In the genomic region with DNA sequence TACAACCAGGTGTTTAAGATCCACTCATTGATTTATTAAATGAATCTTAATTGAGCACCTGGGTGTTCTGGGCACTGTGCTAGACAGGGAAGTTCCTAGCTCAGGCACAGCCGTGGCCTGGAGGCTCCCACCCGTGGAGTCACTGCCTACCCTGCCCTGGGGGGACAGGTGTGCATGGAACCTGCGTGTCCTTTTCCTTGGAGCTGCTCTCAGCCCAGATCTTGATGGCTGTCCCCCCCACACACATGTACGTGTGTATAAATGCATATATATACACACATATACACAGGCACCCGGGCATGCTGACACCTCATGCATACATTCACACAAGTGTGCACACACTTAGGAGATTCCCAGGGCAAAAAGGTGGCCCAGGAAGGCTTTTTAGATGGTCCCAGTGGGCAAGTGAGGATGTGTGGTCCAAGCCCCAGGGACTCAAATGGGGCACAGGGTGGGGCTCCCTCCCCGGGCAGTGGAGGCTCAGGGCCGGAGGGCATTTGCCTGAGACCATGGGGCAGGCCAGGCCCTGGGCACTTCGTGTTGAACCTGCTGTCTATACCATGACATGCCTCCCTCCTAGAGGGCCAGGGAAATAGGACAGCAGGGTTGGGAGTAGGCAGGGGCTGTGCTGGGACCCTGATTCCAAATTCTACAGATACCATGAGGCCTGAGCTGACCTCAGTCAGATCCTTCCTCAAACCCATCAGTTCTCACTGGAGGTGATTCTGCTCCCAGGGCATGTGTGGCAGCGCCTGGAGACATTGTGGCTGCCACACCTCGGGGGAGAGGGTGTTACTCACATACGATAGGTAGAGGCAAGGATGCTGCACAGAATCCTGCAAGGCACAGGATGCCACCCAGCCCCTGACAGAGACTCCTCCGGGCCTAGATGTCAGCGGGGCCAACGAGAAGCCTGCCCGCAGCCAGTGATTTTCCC, we compare ENCODE assay signal across 22 cellular contexts.
A peak's percentile ranks its signal among the peaks of the same experiment; 100 is the strongest.
DNase-seq lines count a peak whose midpoint lies in the region; TF ChIP-seq lines count a peak whose summit lies in the region.
"Had no signal": no experiment of that assay in that cellular context is flagged by ENCODE, and none has a peak within 500 bp of the region (broad histone marks: within the 10 kb centered on the region; RNA-seq: fewer than 3 reads in every experiment).

No MANE protein-coding gene starts in this region.

- H3K27ac Mint-ChIP-seq in activated naive CD4-positive, alpha-beta T cell treated with anti-CD3 and anti-CD28 coated beads, Interleukin-2, amount 10 ng/mL, durations not matched to agents 7 days and 5 days = peak overlapping the region; percentile 11
- H3K27ac Mint-ChIP-seq: B cell had no signal

- intact Hi-C loops in adrenal gland (cut with DNase I) (no loop called here), thyroid gland (cut with DNase I) (no loop called here), posterior vena cava (cut with DNase I) (loop anchor here in 1 of 2 donors (5.0 kb wide), 1 partner anchor 181 kb away; no protein-coding TSS in a partner anchor)

- TF ChIP-seq CTCF in adrenal gland (IDR thresholded peaks at IDR 0.05) (no peak), thyroid gland (IDR thresholded peaks at IDR 0.05) (no peak), smooth muscle cell (IDR thresholded peaks at IDR 0.05; ENCODE audit: borderline replicate concordance, insufficient read depth, poor library complexity, severe bottlenecking) (no peak)

- H3K4me3 Mint-ChIP-seq in activated naive CD4-positive, alpha-beta T cell treated with anti-CD3 and anti-CD28 coated beads, Interleukin-2, amount 10 ng/mL, durations not matched to agents 7 days and 5 days = no peak overlapping the region
- H3K4me3 Mint-ChIP-seq: activated CD8-positive, alpha-beta T cell treated with anti-CD3 and anti-CD28 coated beads for 36 hours; B cell; naive thymus-derived CD4-positive, alpha-beta T cell had no signal

- H3K4me3 ChIP-seq in adrenal gland = no peak overlapping the region
- H3K4me3 ChIP-seq in mucosa of rectum (ENCODE audit: low read length in 2 of 2) = no peak overlapping the region
- no peak overlapping the region for H3K4me3 ChIP-seq in thyroid gland (replicated peaks in 1 of 3)
- no peak overlapping the region for H3K4me3 ChIP-seq in smooth muscle cell
- H3K4me3 ChIP-seq: MG63, upper lobe of left lung had no signal

- no peaks in the 10 kb centered on the region for H3K9me3 Mint-ChIP-seq in activated naive CD4-positive, alpha-beta T cell treated with anti-CD3 and anti-CD28 coated beads, Interleukin-2, amount 10 ng/mL, durations not matched to agents 7 days and 5 days
- H3K9me3 Mint-ChIP-seq: activated CD8-positive, alpha-beta T cell treated with anti-CD3 and anti-CD28 coated beads for 36 hours; naive thymus-derived CD4-positive, alpha-beta T cell had no signal

- WGBS in adrenal gland, 4 donors = 88 to 93% (median 91%) methylated on average over 9 to 15 of the region's 15 CpGs
- 84 to 91% methylated on average over 6 to 15 of the region's 15 CpGs for WGBS in thyroid gland, 2 donors
- WGBS in smooth muscle cell (ENCODE audit: low lambda C conversion rate) = over 99% methylated on average over 15 of the region's 15 CpGs

- H3K4me1 Mint-ChIP-seq in activated naive CD4-positive, alpha-beta T cell treated with anti-CD3 and anti-CD28 coated beads, Interleukin-2, amount 10 ng/mL, durations not matched to agents 7 days and 5 days = no peaks in the 10 kb centered on the region

- no peaks in the 10 kb centered on the region for H3F3A ChIP-seq in smooth muscle cell (ENCODE audit: low read depth)

- H2AFZ ChIP-seq in smooth muscle cell (ENCODE audit: low read depth) = no peak overlapping the region

- peaks cover 14 to 20% of the 10 kb centered on the region in 2 donors for H3K4me1 ChIP-seq in adrenal gland (replicated peaks in 1 of 2)
- peaks cover 11 to 31% of the 10 kb centered on the region in 2 donors for H3K4me1 ChIP-seq in mucosa of rectum (ENCODE audit: control insufficient read depth in 2 of 2, insufficient read depth in 2 of 2, low read length in 2 of 2)
- H3K4me1 ChIP-seq in thyroid gland = peaks cover 6 to 19% of the 10 kb centered on the region in 2 donors
- no peaks in the 10 kb centered on the region for H3K4me1 ChIP-seq in smooth muscle cell (ENCODE audit: low read depth)

- H4K20me1 ChIP-seq in smooth muscle cell (ENCODE audit: low read depth) = peaks cover 79% of the 10 kb centered on the region

- H3K9me3 ChIP-seq in adrenal gland (replicated peaks in 1 of 3) (no peaks in the 10 kb centered on the region), mucosa of rectum (ENCODE audit: control insufficient read depth in 2 of 2, low read length in 2 of 2) (no peaks in the 10 kb centered on the region), thyroid gland (no peaks in the 10 kb centered on the region), smooth muscle cell (replicated peaks; ENCODE audit: low read depth) (no peaks in the 10 kb centered on the region)
- H3K9me3 ChIP-seq: MG63, upper lobe of left lung had no signal

- no peaks in the 10 kb centered on the region for H3K79me2 ChIP-seq in smooth muscle cell (ENCODE audit: low read depth)

- no peak overlapping the region for H3K4me2 ChIP-seq in smooth muscle cell

- H3K27me3 ChIP-seq in adrenal gland = no peaks in the 10 kb centered on the region
- no peaks in the 10 kb centered on the region for H3K27me3 ChIP-seq in mucosa of rectum (ENCODE audit: control insufficient read depth in 2 of 2, insufficient read depth in 2 of 2, low read length in 2 of 2)
- H3K27me3 ChIP-seq in thyroid gland = no peaks in the 10 kb centered on the region
- no peaks in the 10 kb centered on the region for H3K27me3 ChIP-seq in smooth muscle cell (ENCODE audit: low read depth)
- H3K27me3 ChIP-seq: MG63, upper lobe of left lung had no signal

- no peaks in the 10 kb centered on the region for H3K27me3 Mint-ChIP-seq in activated naive CD4-positive, alpha-beta T cell treated with anti-CD3 and anti-CD28 coated beads, Interleukin-2, amount 10 ng/mL, durations not matched to agents 7 days and 5 days
- H3K27me3 Mint-ChIP-seq: activated CD8-positive, alpha-beta T cell treated with anti-CD3 and anti-CD28 coated beads for 36 hours; B cell; naive thymus-derived CD4-positive, alpha-beta T cell had no signal

- no peak for TF ChIP-seq POLR2A in adrenal gland (IDR thresholded peaks at IDR 0.05)
- TF ChIP-seq POLR2A in thyroid gland (IDR thresholded peaks at IDR 0.05) = no peak

- peaks cover 13% of the 10 kb centered on the region for H3K36me3 Mint-ChIP-seq in activated naive CD4-positive, alpha-beta T cell treated with anti-CD3 and anti-CD28 coated beads, Interleukin-2, amount 10 ng/mL, durations not matched to agents 7 days and 5 days

- CTCF ChIA-PET in activated naive CD4-positive, alpha-beta T cell treated with anti-CD3 and anti-CD28 coated beads, Interleukin-2, amount 10 ng/mL, durations not matched to agents 7 days and 5 days (lab: Charles Lee) = no interaction called here

- H3K36me3 ChIP-seq in adrenal gland (replicated peaks in 1 of 2) = peaks cover 0 to 26% of the 10 kb centered on the region in 2 donors
- peaks cover 25% of the 10 kb centered on the region in 2 donors for H3K36me3 ChIP-seq in mucosa of rectum (ENCODE audit: control insufficient read depth in 2 of 2, insufficient read depth in 2 of 2, low read length in 2 of 2)
- H3K36me3 ChIP-seq in thyroid gland = peaks cover 21 to 31% of the 10 kb centered on the region in 2 donors
- no peaks in the 10 kb centered on the region for H3K36me3 ChIP-seq in smooth muscle cell (ENCODE audit: low read depth)
- H3K36me3 ChIP-seq: MG63 had no signal

- DNase-seq in activated naive CD4-positive, alpha-beta T cell treated with anti-CD3 and anti-CD28 coated beads, Interleukin-2, amount 10 ng/mL, durations not matched to agents 7 days and 5 days = no peak
- DNase-seq in activated naive CD4-positive, alpha-beta T cell treated with anti-CD3 and anti-CD28 coated beads, Interleukin-2, amount 50 U/mL, for 16 hours = no peak
- DNase-seq in adrenal gland = no peak
- DNase-seq in thyroid gland = no peak
- DNase-seq in smooth muscle cell (lab: John Stamatoyannopoulos, UW; ENCODE audit: unreplicated experiment) = no peak
- DNase-seq in posterior vena cava (ENCODE audit: low spot score) = no peak
- DNase-seq in NCI-H2081 (lab: John Stamatoyannopoulos, UW) = no peak
- DNase-seq: activated CD4-positive, CD25-positive, alpha-beta regulatory T cell; activated CD8-positive, alpha-beta T cell treated with anti-CD3 and anti-CD28 coated beads for 36 hours; activated naive CD4-positive, alpha-beta T cell; activated T-cell treated with anti-CD3 and anti-CD28 coated beads, Interleukin-2, amount 50 U/mL, for 1 hour; DMS53; effector CD8-positive, alpha-beta T cell; GF-D8; mesendoderm; naive thymus-derived CD4-positive, alpha-beta T cell; NCI-H1694; NCI-H526 had no signal

- peak overlapping the region in 1 of 2 donors; percentile 51 for H3K9ac ChIP-seq in mucosa of rectum (ENCODE audit: low read depth in 1 of 2, low read length in 2 of 2)
- no peak overlapping the region for H3K9ac ChIP-seq in smooth muscle cell (ENCODE audit: low read depth)

- H3K27ac ChIP-seq in adrenal gland = peak overlapping the region in 3 of 5 donors; percentile 25 to 91 (median 77)
- H3K27ac ChIP-seq in mucosa of rectum (ENCODE audit: low read depth in 2 of 2, low read length in 2 of 2) = peak overlapping the region; percentile 71 to 86
- H3K27ac ChIP-seq in thyroid gland = peak overlapping the region in 2 of 3 donors; percentile 60 to 65
- H3K27ac ChIP-seq in smooth muscle cell (ENCODE audit: low read depth) = no peak overlapping the region
